ENCODE assay signal across 8 cellular contexts in genomic region chr3:14145236-14145635, GRCh38. TPM values are rescaled to one million over a fixed set of nuclear protein-coding genes. Genes with fewer than 3 reads are reported as not detected.
DNase-seq lines count a peak whose midpoint lies in the region; ATAC-seq and TF ChIP-seq lines count a peak whose summit lies in the region.

No MANE protein-coding gene starts in this region.

- peak overlapping the region; percentile 33 to 38 for H3K4me3 ChIP-seq in ascending aorta
- H3K4me3 ChIP-seq in right lobe of liver: no peak overlapping the region
- peak overlapping the region in 1 of 2 donors; percentile 14 for H3K4me3 ChIP-seq in tibial artery

- H3K27me3 ChIP-seq in ascending aorta: no peaks in the 10 kb centered on the region
- no peaks in the 10 kb centered on the region for H3K27me3 ChIP-seq in right lobe of liver
- H3K27me3 ChIP-seq in tibial artery: no peaks in the 10 kb centered on the region

- H3K9me3 ChIP-seq in ascending aorta: no peaks in the 10 kb centered on the region
- H3K9me3 ChIP-seq in right lobe of liver: no peaks in the 10 kb centered on the region
- no peaks in the 10 kb centered on the region for H3K9me3 ChIP-seq in tibial artery

- ATAC-seq in right lobe of liver: no peak
- no peak for ATAC-seq in GM21737 (IDR thresholded peaks at IDR 0.05; ENCODE audit: unreplicated experiment)
- no peak for ATAC-seq in HG03135 (IDR thresholded peaks at IDR 0.05; ENCODE audit: unreplicated experiment)

- DNase-seq in activated CD8-positive, alpha-beta memory T cell treated with anti-CD3 and anti-CD28 coated beads for 24 hours: peak; percentile 55
- DNase-seq in activated CD8-positive, alpha-beta memory T cell treated with anti-CD3 and anti-CD28 coated beads, Interleukin-2, amount 50 U/mL, for 48 hours: no peak
- DNase-seq in ascending aorta (ENCODE audit: low spot score in 2 of 2) (peak in 1 of 2 donors; percentile 62), right lobe of liver (no peak), tibial artery (no peak), NCI-H2081 treated with DMSO at 0.1 percent for 48 hours (lab: John Stamatoyannopoulos, UW) (no peak)

- TF ChIP-seq POLR2A in right lobe of liver (IDR thresholded peaks at IDR 0.05): no peak

- 89% methylated on average over 9 of the region's 9 CpGs for WGBS in right lobe of liver (ENCODE audit: insufficient coverage, low coverage, low lambda C conversion rate, missing lambda C conversion rate)

- intact Hi-C loops in ascending aorta (cut with DNase I): loop anchor here (10.0 kb wide), 1 partner anchor 260 kb away; the partner anchor contains the start of gene SLC6A6
- intact Hi-C loops in right lobe of liver (cut with DNase I): no loop called here
- intact Hi-C loops in tibial artery (cut with DNase I; ENCODE audit: low total_unique reads): no loop called here

- no peak for TF ChIP-seq CTCF in ascending aorta (IDR thresholded peaks at IDR 0.05)
- TF ChIP-seq CTCF in right lobe of liver (IDR thresholded peaks at IDR 0.05): no peak
- no peak for TF ChIP-seq CTCF in tibial artery (IDR thresholded peaks at IDR 0.05)

- H3K27ac ChIP-seq in ascending aorta (peak overlapping the region; percentile 89 to 91), right lobe of liver (peak overlapping the region in 2 of 3 donors; percentile 22 to 75), tibial artery (peak overlapping the region; percentile 87 to 88)

- H3K36me3 ChIP-seq in ascending aorta (peaks cover 28 to 55% of the 10 kb centered on the region in 2 donors), right lobe of liver (peaks cover 0 to 27% (median 11%) of the 10 kb centered on the region in 4 donors), tibial artery (peaks cover 26 to 62% (median 55%) of the 10 kb centered on the region in 3 donors)

- H3K4me1 ChIP-seq in ascending aorta (peaks cover 31 to 49% of the 10 kb centered on the region in 2 donors), right lobe of liver (peaks cover 0 to 48% (median 26%) of the 10 kb centered on the region in 4 donors), tibial artery (peaks cover 0 to 84% (median 67%) of the 10 kb centered on the region in 4 donors)

RNA-seq across cellular contexts. Expression of gene TMEM43, which starts 20.4 kb away (rescaled TPM):
- 166 TPM for total RNA-seq in ascending aorta
- 10 to 100 TPM in 5 of 6 experiments, 1 to 10 TPM in 1; 9.3 to 16.8 (median 14.6) TPM for total RNA-seq in right lobe of liver

RNA-seq across cellular contexts. Expression of gene CHCHD4, which starts 20.6 kb away (rescaled TPM):
- 1.9 TPM for total RNA-seq in ascending aorta
- 10 to 100 TPM in 2 of 6 experiments, 1 to 10 TPM in 4; 6.2 to 13.5 (median 8.4) TPM for total RNA-seq in right lobe of liver

RNA-seq across cellular contexts. Expression of gene XPC, which starts 33.2 kb away (rescaled TPM):
- total RNA-seq in ascending aorta: 48.9 TPM
- 10 to 100 TPM; 14.4 to 23.1 (median 20.0) TPM for total RNA-seq in right lobe of liver

RNA-seq across cellular contexts. Expression of gene LSM3, which starts 33.4 kb away (rescaled TPM):
- 3.9 TPM for total RNA-seq in ascending aorta
- 1 to 10 TPM; 4.5 to 7.4 (median 6.1) TPM for total RNA-seq in right lobe of liver

Comparison
In these comparisons a context has a peak if more than half of its experiments do, and no peak if none do; other contexts are left out.
1. H3K4me3 ChIP-seq: peak in ascending aorta (2 of 2); none in right lobe of liver (0 of 3).
2. Peak in every context shown above with its lines, with median percentiles within 50 percentile points of each other: H3K27ac ChIP-seq.